Comparison of ENCODE assay signal across 8 cellular contexts in genomic region chrX:65630771-65631170, GRCh38.
"Had no signal": no experiment of that assay in that cellular context is flagged by ENCODE, and none has a peak within 500 bp of the region (broad histone marks: within the 10 kb centered on the region; RNA-seq: fewer than 3 reads in every experiment).

No MANE protein-coding gene starts in this region.

- ATAC-seq: GM12878 had no signal

- DNase-seq: GDM1, GF-D8 had no signal

- FAIRE-seq: G401.6, GM12878, GM12891, GM12892, GM18507, GM19239 had no signal

- H3K4me3 ChIP-seq: GM12878 had no signal
